ENCODE assay signal across 17 cellular contexts in the genomic region with DNA sequence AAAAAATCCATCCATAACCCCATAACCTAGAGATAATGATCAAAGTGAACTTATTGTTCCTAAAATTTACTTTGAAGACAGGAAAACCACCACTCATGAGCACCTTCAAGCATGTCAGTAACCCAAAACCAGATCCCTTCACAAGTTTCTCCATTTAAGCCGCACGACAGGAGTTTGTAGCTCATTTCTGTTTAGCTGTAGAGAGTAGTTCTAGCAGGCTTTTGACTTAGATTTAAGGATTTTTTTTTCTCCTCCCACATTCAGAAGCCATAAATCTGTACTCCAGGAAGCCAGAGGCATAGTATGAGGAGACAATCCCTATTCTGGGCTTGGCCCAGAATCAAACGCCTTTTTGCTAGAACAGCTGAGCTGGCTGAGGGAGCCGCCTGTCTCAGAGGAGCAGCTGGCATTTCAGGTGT. TPM values are rescaled to one million over a fixed set of nuclear protein-coding genes. Genes with fewer than 3 reads are reported as not detected.
DNase-seq lines count a peak whose midpoint lies in the region; ATAC-seq and TF ChIP-seq lines count a peak whose summit lies in the region.
"Had no signal": no experiment of that assay in that cellular context is flagged by ENCODE, and none has a peak within 500 bp of the region (broad histone marks: within the 10 kb centered on the region; RNA-seq: fewer than 3 reads in every experiment).

No MANE protein-coding gene starts in this region.

- DNase-seq in activated CD8-positive, alpha-beta memory T cell treated with anti-CD3 and anti-CD28 coated beads, Interleukin-2, amount 50 U/mL, for 1 hour (ENCODE audit: extremely low read depth), result peak; percentile 16
- no peak for DNase-seq in activated CD8-positive, alpha-beta memory T cell treated with anti-CD3 and anti-CD28 coated beads, Interleukin-2, amount 50 U/mL, for 4 hours
- DNase-seq in NCI-H69 (lab: John Stamatoyannopoulos, UW), result peak; percentile 77
- DNase-seq in type B pancreatic cell (ENCODE audit: extremely low spot score, unreplicated experiment), result peak; percentile 56
- no peak for DNase-seq in KG1 (lab: John Stamatoyannopoulos, UW)
- DNase-seq: activated CD4-positive, alpha-beta T cell treated with anti-CD3 and anti-CD28 coated beads for 48 hours; activated effector memory CD4-positive, alpha-beta T cell treated with Interleukin-2 at 50 U/mL for 16 hours; body of pancreas; effector CD8-positive, alpha-beta T cell; foreskin fibroblast; H7; NK-92 treated with Interleukin-12 subunit alpha and Interleukin-12 subunit beta, amount 100 ng/mL, for 24 hours; stimulated activated naive CD8-positive, alpha-beta T cell treated with anti-CD3 and anti-CD28 coated beads, Interleukin-15, Interleukin-2, amounts not matched to agents 100 U/mL and 50 U/mL, for 24 hours had no signal

- ATAC-seq in esophagus mucosa, result peak; percentile 74
- no peak for ATAC-seq in GM21619 (IDR thresholded peaks at IDR 0.05; ENCODE audit: unreplicated experiment)
- ATAC-seq in HG02973 (IDR thresholded peaks at IDR 0.05; ENCODE audit: unreplicated experiment), result no peak
- ATAC-seq: body of pancreas; stimulated activated naive CD8-positive, alpha-beta T cell treated with anti-CD3 and anti-CD28 coated beads, Interleukin-15, Interleukin-2, amounts not matched to agents 100 U/mL and 50 U/mL, for 24 hours had no signal

- peaks cover 7% of the 10 kb centered on the region for H3K36me3 Mint-ChIP-seq in type B pancreatic cell

- no peaks in the 10 kb centered on the region for H3K9me3 Mint-ChIP-seq in type B pancreatic cell

- peak overlapping the region; percentile 89 for H3K27ac Mint-ChIP-seq in type B pancreatic cell

- H3K4me3 Mint-ChIP-seq in type B pancreatic cell, result peak overlapping the region; percentile 63
- H3K4me3 Mint-ChIP-seq: IgD-negative memory B cell had no signal

- H3K27me3 Mint-ChIP-seq in type B pancreatic cell, result no peaks in the 10 kb centered on the region

- no peak for TF ChIP-seq CTCF in type B pancreatic cell (conservative IDR thresholded peaks at IDR 0.05)

- peaks cover 21% of the 10 kb centered on the region for H3K4me1 Mint-ChIP-seq in type B pancreatic cell (ENCODE audit: unreplicated experiment)

RNA-seq across cellular contexts. Expression of gene TOMM20, which starts 25.6 kb away (rescaled TPM):
- total RNA-seq in esophagus mucosa, result 102 TPM
- total RNA-seq in type B pancreatic cell (ENCODE audit: low replicate concordance), result 113 and 119 TPM in 2 replicates

RNA-seq across cellular contexts. Expression of gene RBM34, which starts 58.0 kb away (rescaled TPM):
- 63.7 TPM for total RNA-seq in esophagus mucosa
- total RNA-seq in type B pancreatic cell (ENCODE audit: low replicate concordance), result 74.9 and 83.5 TPM in 2 replicates

Comparison
In these comparisons a context has a peak if more than half of its experiments do, and no peak if none do; other contexts are left out.
1. DNase-seq: peak in activated CD8-positive, alpha-beta memory T cell treated with anti-CD3 and anti-CD28 coated beads, Interleukin-2, amount 50 U/mL, for 1 hour (single experiment), NCI-H69 (single experiment) and type B pancreatic cell (single experiment); none in activated CD8-positive, alpha-beta memory T cell treated with anti-CD3 and anti-CD28 coated beads, Interleukin-2, amount 50 U/mL, for 4 hours (single experiment) and KG1 (single experiment).